In genomic region chr7:131883769-131884168, GRCh38 we compare ENCODE assay signal across 34 cellular contexts.
"Had no signal": no experiment of that assay in that cellular context is flagged by ENCODE, and none has a peak within 500 bp of the region (broad histone marks: within the 10 kb centered on the region; RNA-seq: fewer than 3 reads in every experiment).

No MANE protein-coding gene starts in this region.

- H3K4me3 ChIP-seq: MG63 had no signal

- DNase-seq: Karpas-422, Kasumi-1, MG63, MM.1S, MV-4-11, NCI-H1048, NCI-H1092, NCI-H1092 treated with DMSO at 0.1 percent for 48 hours, NCI-H1105, NCI-H1105 treated with DMSO at 0.1 percent for 48 hours, NCI-H1417, NCI-H1417 treated with DMSO at 0.1 percent for 48 hours, NCI-H1436, NCI-H1436 treated with DMSO at 0.1 percent for 48 hours, NCI-H146, NCI-H1694, NCI-H1694 treated with DMSO at 0.1 percent for 48 hours, NCI-H187, NCI-H187 treated with DMSO at 0.1 percent for 48 hours, NCI-H1930, NCI-H2029, NCI-H2029 treated with DMSO at 0.1 percent for 48 hours, NCI-H2081, NCI-H2081 treated with DMSO at 0.1 percent for 48 hours, NCI-H2107, NCI-H2171, NCI-H2171 treated with DMSO at 0.1 percent for 48 hours, NCI-H2227 treated with DMSO at 0.1 percent for 48 hours, NCI-H226, NCI-H345, NCI-H446, NCI-H446 treated with DMSO at 0.1 percent for 48 hours, NCI-H510A, NCI-H510A treated with DMSO at 0.1 percent for 48 hours had no signal
